8 cellular contexts compared by ENCODE assay signal in the genomic region with DNA sequence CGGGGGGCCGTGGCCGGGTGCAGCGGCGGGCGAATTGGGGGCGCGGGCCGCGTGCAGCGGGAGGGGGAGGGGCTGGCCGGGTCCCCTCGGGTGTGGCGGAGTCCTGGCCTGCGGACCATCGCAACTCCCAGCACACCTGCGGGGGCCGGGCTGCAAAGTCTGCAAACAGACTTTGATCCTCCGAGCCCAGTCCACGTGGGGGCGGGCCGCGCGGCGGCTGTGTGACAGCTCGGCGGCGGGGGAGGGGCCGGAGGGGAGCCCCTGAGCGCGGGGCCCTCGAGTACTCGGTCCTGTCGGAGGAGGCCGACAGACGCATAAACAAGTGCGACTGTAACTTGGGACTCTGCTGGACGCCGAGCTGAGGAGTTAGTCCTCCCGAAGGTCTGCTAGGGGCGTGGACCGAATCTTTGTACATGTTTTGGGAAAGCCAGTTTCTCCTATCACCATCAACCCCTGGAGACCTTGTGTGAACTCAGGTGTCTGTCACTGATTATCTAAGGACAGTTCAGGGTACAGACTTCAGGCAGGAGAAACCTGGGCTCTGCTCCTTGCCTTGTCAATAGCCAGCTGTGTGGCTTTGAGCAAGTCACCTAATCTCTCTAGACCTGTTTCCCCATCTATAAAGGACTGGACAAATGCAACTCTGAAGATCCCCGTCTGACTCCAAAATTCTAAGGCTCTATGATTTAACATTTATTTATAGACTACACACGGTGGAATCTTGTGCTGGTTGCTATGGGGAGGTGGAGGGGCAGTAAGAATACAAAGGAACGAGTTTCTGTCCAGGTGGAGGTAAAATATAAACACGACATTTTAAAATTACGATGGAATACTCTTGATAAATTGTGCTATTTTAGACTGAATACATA. TPM values are rescaled to one million over a fixed set of nuclear protein-coding genes. Genes with fewer than 3 reads are reported as not detected.
DNase-seq lines count a peak whose midpoint lies in the region; ATAC-seq and TF ChIP-seq lines count a peak whose summit lies in the region.

No MANE protein-coding gene starts in this region.

- no peaks in the 10 kb centered on the region for H3K9me3 ChIP-seq in CD4-positive, CD25-positive, alpha-beta regulatory T cell (ENCODE audit: control insufficient read depth in 2 of 2, low read length in 2 of 2)
- H3K9me3 ChIP-seq in cardiac muscle cell (ENCODE audit: low read depth), result no peaks in the 10 kb centered on the region

- H3K4me3 Mint-ChIP-seq in CD4-positive, CD25-positive, alpha-beta regulatory T cell, result peak overlapping the region; percentile 92 to 95 (median 93)
- peak overlapping the region; percentile 83 for H3K4me3 Mint-ChIP-seq in activated T-cell treated with anti-CD3 and anti-CD28 coated beads, Interleukin-2, amount 50 U/mL, for 24 hours

- TF ChIP-seq CTCF in cardiac muscle cell (IDR thresholded peaks at IDR 0.05; ENCODE audit: low read depth, low read length), result no peak

- peaks cover 9% of the 10 kb centered on the region for H3K36me3 Mint-ChIP-seq in CD4-positive, CD25-positive, alpha-beta regulatory T cell
- H3K36me3 Mint-ChIP-seq in activated T-cell treated with anti-CD3 and anti-CD28 coated beads, Interleukin-2, amount 50 U/mL, for 24 hours (ENCODE audit: low read depth), result peaks cover 32% of the 10 kb centered on the region

- DNase-seq in CD4-positive, CD25-positive, alpha-beta regulatory T cell, result peak in 1 of 3 donors; percentile 81
- peak; percentile 54 for DNase-seq in NCI-H2029 (lab: John Stamatoyannopoulos, UW)
- no peak for DNase-seq in activated T-cell treated with anti-CD3 and anti-CD28 coated beads, Interleukin-2, amount 50 U/mL, for 24 hours
- DNase-seq in cardiac muscle cell (ENCODE audit: low read depth in 1 of 2, low spot score in 1 of 2), result peak in 1 of 2 donors; percentile 93
- DNase-seq in retina, result peak; percentile 63
- no peak for DNase-seq in G401 (ENCODE audit: low spot score)

- in situ Hi-C loops in G401 (cut with HindIII; ENCODE audit: low sequenced_read_pairs), result no loop called here

- H3K27me3 Mint-ChIP-seq in CD4-positive, CD25-positive, alpha-beta regulatory T cell, result no peaks in the 10 kb centered on the region
- no peaks in the 10 kb centered on the region for H3K27me3 Mint-ChIP-seq in activated T-cell treated with anti-CD3 and anti-CD28 coated beads, Interleukin-2, amount 50 U/mL, for 24 hours

- peaks cover 7 to 40% (median 32%) of the 10 kb centered on the region in 4 donors for H3K4me1 Mint-ChIP-seq in CD4-positive, CD25-positive, alpha-beta regulatory T cell
- H3K4me1 Mint-ChIP-seq in activated T-cell treated with anti-CD3 and anti-CD28 coated beads, Interleukin-2, amount 50 U/mL, for 24 hours (ENCODE audit: low read depth), result peaks cover 33% of the 10 kb centered on the region

- H3K27ac ChIP-seq in CD4-positive, CD25-positive, alpha-beta regulatory T cell (ENCODE audit: insufficient read depth, low read length, poor library complexity, severe bottlenecking), result peak overlapping the region; percentile 67
- peak overlapping the region; percentile 54 for H3K27ac ChIP-seq in cardiac muscle cell

- ATAC-seq in CD4-positive, CD25-positive, alpha-beta regulatory T cell (ENCODE audit: low read depth in 2 of 2), result peak; percentile 40 to 44
- ATAC-seq in GM18861 (IDR thresholded peaks at IDR 0.05; ENCODE audit: unreplicated experiment) (peak; percentile 25), HG02973 (IDR thresholded peaks at IDR 0.05; ENCODE audit: unreplicated experiment) (peak; percentile 32)

- no peaks in the 10 kb centered on the region for H3K27me3 ChIP-seq in CD4-positive, CD25-positive, alpha-beta regulatory T cell (ENCODE audit: control insufficient read depth, insufficient read depth, low read length)
- H3K27me3 ChIP-seq in cardiac muscle cell, result no peaks in the 10 kb centered on the region

- peak overlapping the region; percentile 81 for H3K4me3 ChIP-seq in CD4-positive, CD25-positive, alpha-beta regulatory T cell (ENCODE audit: low read depth, low read length)
- peak overlapping the region; percentile 73 for H3K4me3 ChIP-seq in cardiac muscle cell

- peak overlapping the region; percentile 26 to 70 (median 32) for H3K27ac Mint-ChIP-seq in CD4-positive, CD25-positive, alpha-beta regulatory T cell
- peak overlapping the region; percentile 77 for H3K27ac Mint-ChIP-seq in activated T-cell treated with anti-CD3 and anti-CD28 coated beads, Interleukin-2, amount 50 U/mL, for 24 hours

- H3K4me1 ChIP-seq in CD4-positive, CD25-positive, alpha-beta regulatory T cell (ENCODE audit: control insufficient read depth, insufficient read depth, low read length, poor library complexity, severe bottlenecking), result peaks cover 36% of the 10 kb centered on the region
- peaks cover 12% of the 10 kb centered on the region for H3K4me1 ChIP-seq in cardiac muscle cell (ENCODE audit: low read depth)

- peaks cover 10% of the 10 kb centered on the region for H3K36me3 ChIP-seq in CD4-positive, CD25-positive, alpha-beta regulatory T cell (ENCODE audit: control insufficient read depth, insufficient read depth, low read length)
- no peaks in the 10 kb centered on the region for H3K36me3 ChIP-seq in cardiac muscle cell

- H3K9me3 Mint-ChIP-seq in CD4-positive, CD25-positive, alpha-beta regulatory T cell, result no peaks in the 10 kb centered on the region
- no peaks in the 10 kb centered on the region for H3K9me3 Mint-ChIP-seq in activated T-cell treated with anti-CD3 and anti-CD28 coated beads, Interleukin-2, amount 50 U/mL, for 24 hours

RNA-seq across cellular contexts. Expression of gene SLC30A1, which starts 0.7 kb away (rescaled TPM):
- total RNA-seq in CD4-positive, CD25-positive, alpha-beta regulatory T cell, result 8.1 TPM
- 1 to 10 TPM; 1.8 to 4.1 (median 3.0) TPM for polyA plus RNA-seq in CD4-positive, CD25-positive, alpha-beta regulatory T cell
- total RNA-seq in cardiac muscle cell, result 8.1 and 10.8 TPM in 2 replicates
- 6.8 and 7.1 TPM in 2 replicates for polyA plus RNA-seq in cardiac muscle cell
- total RNA-seq in G401 (2014; rRNA removed; shearing (Covaris generic)), result 14.3 and 16.6 TPM in 2 replicates

Comparison
In these comparisons a context has a peak if more than half of its experiments do, and no peak if none do; other contexts are left out.
1. DNase-seq: peak in NCI-H2029 (single experiment) and retina (single experiment); none in activated T-cell treated with anti-CD3 and anti-CD28 coated beads, Interleukin-2, amount 50 U/mL, for 24 hours (single experiment) and G401 (single experiment).
2. Peak in every context shown above with its lines, with median percentiles within 50 percentile points of each other: ATAC-seq.